8 cellular contexts compared by ENCODE assay signal in genomic region chr5:54229041-54229780, GRCh38.
A peak's percentile ranks its signal among the peaks of the same experiment; 100 is the strongest.
DNase-seq lines count a peak whose midpoint lies in the region; ATAC-seq and TF ChIP-seq lines count a peak whose summit lies in the region.

No MANE protein-coding gene starts in this region.

- peak; percentile 85 for ATAC-seq in CD4-positive, alpha-beta T cell (ENCODE audit: poor library complexity)
- ATAC-seq in HG03196 (IDR thresholded peaks at IDR 0.05; ENCODE audit: unreplicated experiment) = peak; percentile 86
- ATAC-seq in natural killer cell = peak; percentile 77 to 96 (median 91)

- no peak overlapping the region for H3K27ac Mint-ChIP-seq in CD4-positive, alpha-beta T cell
- H3K27ac Mint-ChIP-seq in natural killer cell = no peak overlapping the region

- no peak for TF ChIP-seq POLR2A in esophagus muscularis mucosa (IDR thresholded peaks at IDR 0.05; ENCODE audit: low read depth)

- no peaks in the 10 kb centered on the region for H3K36me3 Mint-ChIP-seq in CD4-positive, alpha-beta T cell (ENCODE audit: low read depth)
- H3K36me3 Mint-ChIP-seq in natural killer cell = no peaks in the 10 kb centered on the region

- TF ChIP-seq CTCF in CD4-positive, alpha-beta T cell (IDR thresholded peaks at IDR 0.05) = peak; percentile 97
- TF ChIP-seq CTCF in esophagus muscularis mucosa (IDR thresholded peaks at IDR 0.05) (peak; percentile 86 to 91 (median 90)), natural killer cell (IDR thresholded peaks at IDR 0.05) (peak; percentile 93)

- no peak overlapping the region for H3K27ac ChIP-seq in CD4-positive, alpha-beta T cell (ENCODE audit: low read depth, low read length)
- no peak overlapping the region for H3K27ac ChIP-seq in esophagus muscularis mucosa (replicated peaks in 1 of 4)

- POLR2A ChIA-PET in CD4-positive, alpha-beta T cell (lab: Charles Lee) = no interaction called here

- H3K4me1 Mint-ChIP-seq in CD4-positive, alpha-beta T cell (ENCODE audit: low read depth) = peaks cover 9% of the 10 kb centered on the region
- H3K4me1 Mint-ChIP-seq in natural killer cell = peaks cover 37 to 39% of the 10 kb centered on the region in 2 donors

- peak; percentile 49 to 77 (median 58) for DNase-seq in CD4-positive, alpha-beta T cell
- peak; percentile 9 for DNase-seq in GM19238 (ENCODE audit: insufficient read length, low spot score)
- DNase-seq in NCI-H774 (lab: John Stamatoyannopoulos, UW) = peak; percentile 4
- DNase-seq in activated CD8-positive, alpha-beta memory T cell treated with anti-CD3 and anti-CD28 coated beads, Interleukin-2, amount 50 U/mL, for 4 hours = peak; percentile 72
- no peak for DNase-seq in esophagus muscularis mucosa (ENCODE audit: extremely low spot score)
- DNase-seq in natural killer cell = peak; percentile 57
- peak; percentile 28 to 70 (median 52) for DNase-seq in stimulated activated naive CD4-positive, alpha-beta T cell (lab: John Stamatoyannopoulos, UW)

- no peak overlapping the region for H3K4me3 Mint-ChIP-seq in CD4-positive, alpha-beta T cell
- H3K4me3 Mint-ChIP-seq in natural killer cell = no peak overlapping the region

- H3K9me3 Mint-ChIP-seq in CD4-positive, alpha-beta T cell = no peaks in the 10 kb centered on the region
- no peaks in the 10 kb centered on the region for H3K9me3 Mint-ChIP-seq in natural killer cell

- no peak overlapping the region for H3K4me3 ChIP-seq in esophagus muscularis mucosa

- CTCF ChIA-PET in CD4-positive, alpha-beta T cell (lab: Charles Lee) = interaction anchor here (0.7 to 1.9 kb wide), 5 partner anchors 9 to 1280 kb away, joined by 3 to 6 read pairs (median 5); no protein-coding TSS in a partner anchor

- no peaks in the 10 kb centered on the region for H3K27me3 ChIP-seq in CD4-positive, alpha-beta T cell (ENCODE audit: control insufficient read depth, insufficient read depth, low read length)
- H3K27me3 ChIP-seq in esophagus muscularis mucosa = no peaks in the 10 kb centered on the region

- H3K27me3 Mint-ChIP-seq in CD4-positive, alpha-beta T cell = no peaks in the 10 kb centered on the region
- no peaks in the 10 kb centered on the region for H3K27me3 Mint-ChIP-seq in natural killer cell (ENCODE audit: low read depth in 2 of 2)

- no peaks in the 10 kb centered on the region for H3K36me3 ChIP-seq in esophagus muscularis mucosa

- H3K4me1 ChIP-seq in esophagus muscularis mucosa = peaks cover 3 to 14% (median 6%) of the 10 kb centered on the region in 4 donors

- intact Hi-C loops in CD4-positive, alpha-beta T cell (cut with DNase I, micrococcal nuclease) = loop anchor here (2.0 to 10.0 kb wide), 5 partner anchors 752 to 1282 kb away; no protein-coding TSS in a partner anchor
- intact Hi-C loops in esophagus muscularis mucosa (cut with DNase I) = no loop called here
- intact Hi-C loops in natural killer cell (cut with micrococcal nuclease) = loop anchor here (1.0 to 10.0 kb wide), 2 partner anchors 754 to 1281 kb away; no protein-coding TSS in a partner anchor

- no peak for TF ChIP-seq EP300 in esophagus muscularis mucosa (IDR thresholded peaks at IDR 0.05)

- H3K9me3 ChIP-seq in CD4-positive, alpha-beta T cell (ENCODE audit: control insufficient read depth, low read length) = no peaks in the 10 kb centered on the region
- no peaks in the 10 kb centered on the region for H3K9me3 ChIP-seq in esophagus muscularis mucosa

- 20% methylated on average over 6 of the region's 6 CpGs for WGBS in esophagus muscularis mucosa
